Comparison of ENCODE assay signal across 8 cellular contexts in the genomic region with DNA sequence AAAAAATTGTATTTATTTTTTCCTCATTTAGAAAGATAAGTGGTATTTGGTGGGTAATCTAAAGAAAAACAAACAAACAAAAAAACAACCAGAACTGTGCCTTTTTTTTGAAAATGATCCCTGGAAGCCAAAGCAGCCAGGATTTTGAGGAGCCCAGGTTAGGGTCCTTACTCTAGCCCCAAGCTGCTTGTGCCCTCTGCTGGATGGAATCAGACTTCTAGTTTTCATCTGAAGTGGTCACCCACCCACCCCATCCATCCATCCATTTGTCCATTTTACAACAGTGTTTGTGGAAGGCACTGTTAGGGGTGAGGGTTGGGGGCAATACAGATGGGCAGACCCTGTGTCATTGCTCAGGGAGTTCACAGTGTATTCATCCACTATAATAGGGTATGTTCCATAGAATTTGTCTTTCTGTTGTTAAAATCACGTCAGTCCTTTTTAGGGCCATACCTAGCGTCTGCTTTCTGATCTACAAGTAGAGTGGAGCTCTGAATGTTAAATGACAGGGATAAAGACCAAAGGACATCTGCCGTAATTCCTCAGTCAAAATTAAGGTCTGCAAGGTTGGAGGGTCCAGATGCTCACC. TPM values are rescaled to one million over a fixed set of nuclear protein-coding genes. Genes with fewer than 3 reads are reported as not detected.
A peak's percentile ranks its signal among the peaks of the same experiment; 100 is the strongest.
DNase-seq lines count a peak whose midpoint lies in the region; ATAC-seq and TF ChIP-seq lines count a peak whose summit lies in the region.

No MANE protein-coding gene starts in this region.

- H3K4ac ChIP-seq in neuronal stem cell (ENCODE audit: low read length): no peak overlapping the region

- no peak overlapping the region for H2BK15ac ChIP-seq in neuronal stem cell (ENCODE audit: low read length)

- H2BK120ac ChIP-seq in neuronal stem cell (ENCODE audit: low read depth, low read length): no peak overlapping the region

- peaks cover 4 to 7% of the 10 kb centered on the region in 2 donors for H3K4me1 ChIP-seq in neuronal stem cell (ENCODE audit: control insufficient read depth in 2 of 2, insufficient read depth in 1 of 2, low read depth in 1 of 2, low read length in 2 of 2)

- DNase-seq in CD1c-positive myeloid dendritic cell (ENCODE audit: extremely low spot score): peak; percentile 43
- peak; percentile 24 for DNase-seq in NCI-H526 treated with DMSO at 0.1 percent for 48 hours (lab: John Stamatoyannopoulos, UW)
- peak; percentile 75 for DNase-seq in choroid plexus epithelial cell (ENCODE audit: low read depth)
- peak; percentile 39 for DNase-seq in neuronal stem cell (ENCODE audit: low spot score)
- no peak for DNase-seq in T1000 (lab: John Stamatoyannopoulos, UW)
- no peak for DNase-seq in effector CD8-positive, alpha-beta T cell (lab: John Stamatoyannopoulos, UW)

- TF ChIP-seq CTCF in GM12872 (IDR thresholded peaks at IDR 0.05; ENCODE audit: insufficient read depth, low read depth, low read length) (peak; percentile 69), choroid plexus epithelial cell (conservative IDR thresholded peaks at IDR 0.05; ENCODE audit: low read depth, low read length) (peak; percentile 82)

- H3K4me3 ChIP-seq in choroid plexus epithelial cell (ENCODE audit: low read depth, low read length) (no peak overlapping the region), neuronal stem cell (ENCODE audit: low read length in 2 of 2) (no peak overlapping the region)

- no peak overlapping the region for H3K18ac ChIP-seq in neuronal stem cell (ENCODE audit: low read length)

- ATAC-seq in HG02588 (IDR thresholded peaks at IDR 0.05; ENCODE audit: unreplicated experiment): no peak

- H3K23ac ChIP-seq in neuronal stem cell (ENCODE audit: low read depth, low read length, poor library complexity): no peak overlapping the region

- no peak overlapping the region for H2AFZ ChIP-seq in neuronal stem cell (ENCODE audit: low read length)

- no peak overlapping the region for H3K9ac ChIP-seq in neuronal stem cell (ENCODE audit: low read depth, low read length, poor library complexity)

- H3K4me2 ChIP-seq in neuronal stem cell (ENCODE audit: insufficient read depth, low read length, poor library complexity, severe bottlenecking): no peak overlapping the region

- peaks cover 10 to 42% of the 10 kb centered on the region in 2 donors for H3K36me3 ChIP-seq in neuronal stem cell (replicated peaks in 1 of 2; ENCODE audit: control insufficient read depth in 2 of 2, insufficient read depth in 2 of 2, low read length in 2 of 2)

- no peak overlapping the region for H2AK5ac ChIP-seq in neuronal stem cell (ENCODE audit: low read depth, low read length)

- no peak overlapping the region for H2BK5ac ChIP-seq in neuronal stem cell (ENCODE audit: low read length)

- no peak overlapping the region for H4K91ac ChIP-seq in neuronal stem cell (ENCODE audit: low read depth, low read length, poor library complexity)

- no peaks in the 10 kb centered on the region for H3K27me3 ChIP-seq in neuronal stem cell (ENCODE audit: control insufficient read depth in 3 of 3, insufficient read depth in 3 of 3, low read depth in 1 of 3, low read length in 3 of 3)

- no peaks in the 10 kb centered on the region for H3K9me3 ChIP-seq in neuronal stem cell (replicated peaks in 1 of 2; ENCODE audit: control insufficient read depth in 2 of 2, insufficient read depth in 1 of 2, low read depth in 1 of 2, low read length in 2 of 2)

- peaks cover 7% of the 10 kb centered on the region for H3K79me1 ChIP-seq in neuronal stem cell (ENCODE audit: low read depth, low read length)

- H3K14ac ChIP-seq in neuronal stem cell (ENCODE audit: low read length): no peak overlapping the region

- no CpG with 5 or more reads among the region's 3 CpGs for WGBS in neuronal stem cell (ENCODE audit: extremely low coverage in 2 of 2, insufficient read length in 2 of 2, insufficient replicate concordance in 1 of 2), 2 donors

- H3K27ac ChIP-seq in neuronal stem cell (replicated peaks; ENCODE audit: low read length): no peak overlapping the region

- H4K8ac ChIP-seq in neuronal stem cell (ENCODE audit: low read depth, low read length): no peak overlapping the region

- H2BK12ac ChIP-seq in neuronal stem cell (ENCODE audit: low read length): no peak overlapping the region

RNA-seq across cellular contexts. Expression of a gene that starts 3.0 kb away (rescaled TPM):
- polyA plus RNA-seq in neuronal stem cell (2013, experiment 1 of 2): 46.8 TPM
- 45.9 TPM for polyA plus RNA-seq in neuronal stem cell (2013, experiment 2 of 2)

RNA-seq across cellular contexts. Expression of a gene that starts 3.6 kb away (rescaled TPM):
- polyA plus RNA-seq in neuronal stem cell (2013, experiment 1 of 2): 49.8 TPM
- 49.9 TPM for polyA plus RNA-seq in neuronal stem cell (2013, experiment 2 of 2)

RNA-seq across cellular contexts. Expression of a gene that starts 55.1 kb away (rescaled TPM):
- 0.03 TPM for polyA plus RNA-seq in neuronal stem cell (2013, experiment 1 of 2)
- not detected for polyA plus RNA-seq in neuronal stem cell (2013, experiment 2 of 2)

RNA-seq across cellular contexts. Expression of a gene that starts 59.5 kb away (rescaled TPM):
- 35.2 TPM for polyA plus RNA-seq in neuronal stem cell (2013, experiment 1 of 2)
- polyA plus RNA-seq in neuronal stem cell (2013, experiment 2 of 2): 34.2 TPM

Comparison
In these comparisons a context has a peak if more than half of its experiments do, and no peak if none do; other contexts are left out.
1. DNase-seq: peak in CD1c-positive myeloid dendritic cell (single experiment), NCI-H526 treated with DMSO at 0.1 percent for 48 hours (single experiment), choroid plexus epithelial cell (single experiment) and neuronal stem cell (single experiment); none in T1000 (single experiment) and effector CD8-positive, alpha-beta T cell (single experiment).